ENCODE assay signal across 14 cellular contexts in the genomic region with DNA sequence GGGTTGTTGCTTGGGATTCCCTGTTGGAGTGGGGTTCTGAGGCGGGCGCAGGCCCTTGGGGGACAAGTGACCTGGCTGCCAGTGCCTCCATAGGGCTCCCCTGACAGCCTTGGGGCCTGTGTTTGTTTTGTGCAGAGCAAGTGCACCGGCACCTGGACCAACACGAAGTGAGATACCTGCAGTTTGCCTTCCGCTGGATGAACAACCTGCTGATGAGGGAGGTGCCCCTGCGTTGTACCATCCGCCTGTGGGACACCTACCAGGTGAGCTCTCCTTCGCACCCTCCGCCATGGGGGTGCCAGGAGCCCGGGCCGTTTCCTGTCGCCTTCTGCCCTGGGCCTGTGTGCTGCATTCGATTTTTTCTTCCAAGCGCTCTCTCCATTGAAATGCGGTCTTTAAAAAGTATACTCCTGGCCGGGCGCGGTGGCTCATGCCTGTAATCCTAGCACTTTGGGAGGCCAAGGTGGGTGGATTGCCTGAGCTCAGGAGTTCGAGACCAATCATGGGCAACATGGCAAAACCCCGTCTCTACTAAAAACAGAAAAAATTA.
"Had no signal": no experiment of that assay in that cellular context is flagged by ENCODE, and none has a peak within 500 bp of the region (broad histone marks: within the 10 kb centered on the region; RNA-seq: fewer than 3 reads in every experiment).

No MANE protein-coding gene starts in this region.

- H3K4me1 ChIP-seq: heart right ventricle had no signal

- H3K9me3 ChIP-seq: heart right ventricle, left lung had no signal

- H3K27ac ChIP-seq: coronary artery, heart right ventricle, left lung had no signal

- H3K9me3 Mint-ChIP-seq: mesothelial cell of epicardium, nephron had no signal

- ATAC-seq: heart right ventricle, left lung had no signal

- H3K4me3 ChIP-seq: coronary artery, heart right ventricle, left lung had no signal

- H3K27me3 ChIP-seq: heart right ventricle, left lung had no signal

- H3K4me3 Mint-ChIP-seq: mesothelial cell of epicardium, nephron had no signal

- H3K27ac Mint-ChIP-seq: mesothelial cell of epicardium, nephron had no signal

- DNase-seq: caudate nucleus; effector CD4-positive, alpha-beta T cell; foreskin melanocyte; hypothalamus; left lung; mammary epithelial cell; small intestine; stimulated activated CD4-positive, alpha-beta T cell treated with anti-CD3 and anti-CD28 coated beads, Interleukin-2, amount 100 ng/mL, for 48 hours; stimulated activated naive CD4-positive, alpha-beta T cell treated with Interleukin-2 at 50 U/mL for 16 hours; trophoblast cell had no signal
